ENCODE assay signal across 20 cellular contexts in the genomic region with DNA sequence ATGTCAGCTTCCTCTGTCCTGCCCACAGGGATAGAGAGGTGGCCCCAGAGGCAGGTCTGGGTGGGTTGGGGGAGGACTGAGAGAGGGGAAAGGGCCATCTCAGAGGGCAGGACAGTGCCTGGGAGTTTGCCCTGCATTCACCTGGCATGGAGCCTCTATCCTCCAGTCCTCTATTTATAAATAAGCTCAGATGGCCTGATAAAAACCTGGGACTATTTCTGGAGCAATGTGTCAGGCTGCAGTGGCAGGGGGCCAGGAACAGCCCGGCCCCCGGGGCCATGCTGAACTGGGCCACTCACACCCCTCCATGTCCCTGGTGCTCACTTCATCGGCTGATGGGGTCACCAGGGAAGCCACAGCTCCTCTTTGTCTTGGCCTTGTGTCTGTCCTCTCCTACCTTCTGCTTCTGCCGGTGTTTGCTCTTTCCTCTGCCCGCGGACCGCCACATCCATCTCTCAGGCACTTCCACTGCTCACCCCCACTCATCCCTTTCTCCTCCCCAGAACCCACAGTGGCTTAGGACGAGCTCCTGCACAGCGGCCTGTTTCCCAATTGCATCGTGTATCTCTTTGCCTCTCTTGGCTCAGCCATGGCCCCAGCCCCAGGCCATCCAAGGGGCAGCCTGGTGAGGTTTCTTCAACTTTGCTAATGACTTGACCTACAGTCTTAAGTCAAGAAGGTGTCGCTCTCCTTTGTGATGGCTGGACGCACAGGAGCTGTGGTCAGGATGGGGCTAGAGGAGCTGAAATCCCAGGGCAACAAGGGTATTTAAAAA. TPM values are rescaled to one million over a fixed set of nuclear protein-coding genes. Genes with fewer than 3 reads are reported as not detected.
A peak's percentile ranks its signal among the peaks of the same experiment; 100 is the strongest.
DNase-seq lines count a peak whose midpoint lies in the region; ATAC-seq lines count a peak whose summit lies in the region.
"Had no signal": no experiment of that assay in that cellular context is flagged by ENCODE, and none has a peak within 500 bp of the region (broad histone marks: within the 10 kb centered on the region; RNA-seq: fewer than 3 reads in every experiment).

No MANE protein-coding gene starts in this region.

- no peak overlapping the region for H3K4me3 Mint-ChIP-seq in effector memory CD8-positive, alpha-beta T cell
- no peak overlapping the region for H3K4me3 Mint-ChIP-seq in activated CD4-positive, alpha-beta T cell treated with anti-CD3 and anti-CD28 coated beads, Interleukin-2, amount 10 ng/mL, durations not matched to agents 7 days and 5 days
- H3K4me3 Mint-ChIP-seq: CD4-positive, alpha-beta T cell; stimulated activated naive CD8-positive, alpha-beta T cell treated with anti-CD3 and anti-CD28 coated beads, Interleukin-15, Interleukin-2, amounts not matched to agents 100 ng/mL and 50 ng/mL, for 24 hours had no signal

- H3K4me1 Mint-ChIP-seq in effector memory CD8-positive, alpha-beta T cell (ENCODE audit: low read depth in 2 of 2), result no peaks in the 10 kb centered on the region
- no peaks in the 10 kb centered on the region for H3K4me1 Mint-ChIP-seq in activated CD4-positive, alpha-beta T cell treated with anti-CD3 and anti-CD28 coated beads, Interleukin-2, amount 10 ng/mL, durations not matched to agents 7 days and 5 days

- H3K27ac Mint-ChIP-seq in effector memory CD8-positive, alpha-beta T cell, result no peak overlapping the region
- H3K27ac Mint-ChIP-seq in activated CD4-positive, alpha-beta T cell treated with anti-CD3 and anti-CD28 coated beads, Interleukin-2, amount 10 ng/mL, durations not matched to agents 7 days and 5 days, result no peak overlapping the region
- H3K27ac Mint-ChIP-seq: CD4-positive, alpha-beta T cell; stimulated activated naive CD8-positive, alpha-beta T cell treated with anti-CD3 and anti-CD28 coated beads, Interleukin-15, Interleukin-2, amounts not matched to agents 100 ng/mL and 50 ng/mL, for 24 hours had no signal

- ATAC-seq in effector memory CD8-positive, alpha-beta T cell (replicated peaks), result no peak
- no peak for ATAC-seq in GM18868 (IDR thresholded peaks at IDR 0.05; ENCODE audit: unreplicated experiment)
- ATAC-seq: activated naive CD4-positive, alpha-beta T cell treated with anti-CD3 and anti-CD28 coated beads, Interleukin-2, amount 50 U/mL, for 72 hours; upper lobe of right lung had no signal

- intact Hi-C loops in posterior vena cava (cut with DNase I), result loop anchor here in 1 of 2 donors (10.0 kb wide), 1 partner anchor 611 kb away; no protein-coding TSS in a partner anchor

- POLR2A ChIA-PET in activated CD4-positive, alpha-beta T cell treated with anti-CD3 and anti-CD28 coated beads, Interleukin-2, amount 10 ng/mL, durations not matched to agents 7 days and 5 days (lab: Charles Lee), result interaction anchor here (0.6 kb wide), 1 partner anchor 654 kb away, joined by 3 read pairs; no protein-coding TSS in a partner anchor

- no peaks in the 10 kb centered on the region for H3K9me3 Mint-ChIP-seq in effector memory CD8-positive, alpha-beta T cell
- no peaks in the 10 kb centered on the region for H3K9me3 Mint-ChIP-seq in activated CD4-positive, alpha-beta T cell treated with anti-CD3 and anti-CD28 coated beads, Interleukin-2, amount 10 ng/mL, durations not matched to agents 7 days and 5 days
- H3K9me3 Mint-ChIP-seq: activated naive CD4-positive, alpha-beta T cell treated with anti-CD3 and anti-CD28 coated beads, Interleukin-2, amount 50 U/mL, for 72 hours; CD4-positive, alpha-beta T cell; stimulated activated naive CD8-positive, alpha-beta T cell treated with anti-CD3 and anti-CD28 coated beads, Interleukin-15, Interleukin-2, amounts not matched to agents 100 ng/mL and 50 ng/mL, for 24 hours had no signal

- peaks cover 19 to 72% of the 10 kb centered on the region in 2 donors for H3K27me3 Mint-ChIP-seq in effector memory CD8-positive, alpha-beta T cell
- H3K27me3 Mint-ChIP-seq in activated CD4-positive, alpha-beta T cell treated with anti-CD3 and anti-CD28 coated beads, Interleukin-2, amount 10 ng/mL, durations not matched to agents 7 days and 5 days, result no peaks in the 10 kb centered on the region
- H3K27me3 Mint-ChIP-seq: stimulated activated naive CD8-positive, alpha-beta T cell treated with anti-CD3 and anti-CD28 coated beads, Interleukin-15, Interleukin-2, amounts not matched to agents 100 ng/mL and 50 ng/mL, for 24 hours had no signal

- CTCF ChIA-PET in activated CD4-positive, alpha-beta T cell treated with anti-CD3 and anti-CD28 coated beads, Interleukin-2, amount 10 ng/mL, durations not matched to agents 7 days and 5 days (lab: Charles Lee), result no interaction called here

- H3K36me3 Mint-ChIP-seq in effector memory CD8-positive, alpha-beta T cell (ENCODE audit: insufficient read depth), result no peaks in the 10 kb centered on the region
- H3K36me3 Mint-ChIP-seq in activated CD4-positive, alpha-beta T cell treated with anti-CD3 and anti-CD28 coated beads, Interleukin-2, amount 10 ng/mL, durations not matched to agents 7 days and 5 days (ENCODE audit: low read depth), result no peaks in the 10 kb centered on the region
- H3K36me3 Mint-ChIP-seq: activated naive CD4-positive, alpha-beta T cell treated with anti-CD3 and anti-CD28 coated beads, Interleukin-2, amount 50 U/mL, for 72 hours had no signal

- peak; percentile 6 for DNase-seq in AG20443 (ENCODE audit: low spot score)
- DNase-seq in cerebellar cortex (ENCODE audit: low spot score), result peak; percentile 20
- DNase-seq in islet precursor cell, result peak; percentile 49
- peak; percentile 76 for DNase-seq in posterior vena cava (ENCODE audit: low spot score)
- no peak for DNase-seq in effector memory CD8-positive, alpha-beta T cell
- DNase-seq in EL, result no peak
- DNase-seq in activated CD4-positive, alpha-beta T cell treated with anti-CD3 and anti-CD28 coated beads, Interleukin-2, amount 10 ng/mL, durations not matched to agents 7 days and 5 days, result no peak
- DNase-seq: activated CD4-positive, alpha-beta T cell treated with anti-CD3 and anti-CD28 coated beads, Interleukin-2, amount 50 U/mL, for 1 hour; activated T-cell treated with anti-CD3 and anti-CD28 coated beads, Interleukin-2, amount 50 U/mL, for 1 hour; CD4-positive, alpha-beta T cell; DND-41; dorsolateral prefrontal cortex; esophagus squamous epithelium; glutamatergic neuron; NCI-H1436 treated with DMSO at 0.1 percent for 48 hours; NCI-H774; upper lobe of right lung had no signal

RNA-seq across cellular contexts. Expression of a gene that starts 38.8 kb away (rescaled TPM):
- total RNA-seq in posterior vena cava, result not detected
- total RNA-seq in activated CD4-positive, alpha-beta T cell treated with anti-CD3 and anti-CD28 coated beads, Interleukin-2, amount 10 ng/mL, durations not matched to agents 7 days and 5 days, result not detected
- total RNA-seq: activated naive CD4-positive, alpha-beta T cell treated with anti-CD3 and anti-CD28 coated beads, Interleukin-2, amount 50 U/mL, for 72 hours; CD4-positive, alpha-beta T cell; esophagus squamous epithelium had no signal

RNA-seq across cellular contexts. Expression of a gene that starts 53.9 kb away (rescaled TPM):
- total RNA-seq in posterior vena cava, result 1 to 10 TPM; 2.9 to 8.0 TPM
- not detected for total RNA-seq in activated CD4-positive, alpha-beta T cell treated with anti-CD3 and anti-CD28 coated beads, Interleukin-2, amount 10 ng/mL, durations not matched to agents 7 days and 5 days
- total RNA-seq: activated naive CD4-positive, alpha-beta T cell treated with anti-CD3 and anti-CD28 coated beads, Interleukin-2, amount 50 U/mL, for 72 hours; CD4-positive, alpha-beta T cell had no signal

RNA-seq across cellular contexts. Expression of a gene that starts 58.7 kb away (rescaled TPM):
- 1 to 10 TPM; 3.2 to 3.4 TPM for total RNA-seq in posterior vena cava
- total RNA-seq in activated CD4-positive, alpha-beta T cell treated with anti-CD3 and anti-CD28 coated beads, Interleukin-2, amount 10 ng/mL, durations not matched to agents 7 days and 5 days, result not detected
- total RNA-seq: activated naive CD4-positive, alpha-beta T cell treated with anti-CD3 and anti-CD28 coated beads, Interleukin-2, amount 50 U/mL, for 72 hours; CD4-positive, alpha-beta T cell had no signal

Comparison
In these comparisons a context has a peak if more than half of its experiments do, and no peak if none do; other contexts are left out.
1. DNase-seq: peak in AG20443 (single experiment), cerebellar cortex (single experiment), islet precursor cell (single experiment) and posterior vena cava (single experiment); none in effector memory CD8-positive, alpha-beta T cell (0 of 3), EL (single experiment) and activated CD4-positive, alpha-beta T cell treated with anti-CD3 and anti-CD28 coated beads, Interleukin-2, amount 10 ng/mL, durations not matched to agents 7 days and 5 days (single experiment).
2. RNA of a gene that starts 58.7 kb away (total RNA-seq): 3.2 to 3.4 TPM in posterior vena cava; not detected in activated CD4-positive, alpha-beta T cell treated with anti-CD3 and anti-CD28 coated beads, Interleukin-2, amount 10 ng/mL, durations not matched to agents 7 days and 5 days; every median in the first group is over 4 times any median in the second.